21 cellular contexts compared by ENCODE assay signal in genomic region chr10:88953662-88954061, GRCh38. TPM values are rescaled to one million over a fixed set of nuclear protein-coding genes. Genes with fewer than 3 reads are reported as not detected.
A peak's percentile ranks its signal among the peaks of the same experiment; 100 is the strongest.
DNase-seq lines count a peak whose midpoint lies in the region; ATAC-seq and TF ChIP-seq lines count a peak whose summit lies in the region.
"Had no signal": no experiment of that assay in that cellular context is flagged by ENCODE, and none has a peak within 500 bp of the region (broad histone marks: within the 10 kb centered on the region; RNA-seq: fewer than 3 reads in every experiment).

No MANE protein-coding gene starts in this region.

- H3K4me1 Mint-ChIP-seq in activated CD4-positive, alpha-beta memory T cell treated with anti-CD3 and anti-CD28 coated beads, Interleukin-2, amount 10 ng/mL, durations not matched to agents 7 days and 5 days = no peaks in the 10 kb centered on the region

- 68% methylated on average over 5 of the region's 5 CpGs for WGBS in esophagus muscularis mucosa
- 70 to 81% (median 77%) methylated on average over 5 of the region's 5 CpGs for WGBS in ovary, 3 donors

- H3K9me3 ChIP-seq in esophagus muscularis mucosa (no peaks in the 10 kb centered on the region), ovary (no peaks in the 10 kb centered on the region), upper lobe of right lung (no peaks in the 10 kb centered on the region)
- H3K9me3 ChIP-seq: BE2C had no signal

- POLR2A ChIA-PET in activated CD4-positive, alpha-beta memory T cell treated with anti-CD3 and anti-CD28 coated beads, Interleukin-2, amount 10 ng/mL, durations not matched to agents 7 days and 5 days (lab: Charles Lee) = no interaction called here

- no peaks in the 10 kb centered on the region for H3K9me3 Mint-ChIP-seq in activated CD4-positive, alpha-beta memory T cell treated with anti-CD3 and anti-CD28 coated beads, Interleukin-2, amount 10 ng/mL, durations not matched to agents 7 days and 5 days
- H3K9me3 Mint-ChIP-seq: activated naive CD4-positive, alpha-beta T cell treated with anti-CD3 and anti-CD28 coated beads, Interleukin-2, amount 10 ng/mL, durations not matched to agents 7 days and 5 days; effector memory CD8-positive, alpha-beta T cell had no signal

- H3K4me3 ChIP-seq in esophagus muscularis mucosa (peak overlapping the region; percentile 54 to 70 (median 64)), ovary (no peak overlapping the region), upper lobe of right lung (no peak overlapping the region)
- H3K4me3 ChIP-seq: lung had no signal

- TF ChIP-seq EP300 in esophagus muscularis mucosa (IDR thresholded peaks at IDR 0.05) (no peak), ovary (IDR thresholded peaks at IDR 0.05) (no peak)

- H3K27ac ChIP-seq in esophagus muscularis mucosa (replicated peaks in 1 of 4) (peak overlapping the region; percentile 91 to 96 (median 94)), ovary (peak overlapping the region; percentile 24 to 70), upper lobe of right lung (peak overlapping the region; percentile 3)

- ATAC-seq in upper lobe of right lung = no peak
- ATAC-seq: effector memory CD8-positive, alpha-beta T cell; naive thymus-derived CD4-positive, alpha-beta T cell; Right ventricle myocardium inferior had no signal

- no peaks in the 10 kb centered on the region for H3K36me3 Mint-ChIP-seq in activated CD4-positive, alpha-beta memory T cell treated with anti-CD3 and anti-CD28 coated beads, Interleukin-2, amount 10 ng/mL, durations not matched to agents 7 days and 5 days (ENCODE audit: low read depth)

- H3K27ac Mint-ChIP-seq in activated CD4-positive, alpha-beta memory T cell treated with anti-CD3 and anti-CD28 coated beads, Interleukin-2, amount 10 ng/mL, durations not matched to agents 7 days and 5 days = no peak overlapping the region
- H3K27ac Mint-ChIP-seq: activated naive CD4-positive, alpha-beta T cell treated with anti-CD3 and anti-CD28 coated beads, Interleukin-2, amount 10 ng/mL, durations not matched to agents 7 days and 5 days; effector memory CD8-positive, alpha-beta T cell; naive thymus-derived CD4-positive, alpha-beta T cell; progenitor cell of endocrine pancreas had no signal

- TF ChIP-seq CTCF in esophagus muscularis mucosa (IDR thresholded peaks at IDR 0.05) (no peak), ovary (IDR thresholded peaks at IDR 0.05) (no peak), upper lobe of right lung (IDR thresholded peaks at IDR 0.05) (no peak)

- DNase-seq in NOMO-1 treated with DMSO at 0.1 percent for 48 hours (lab: John Stamatoyannopoulos, UW; ENCODE audit: unreplicated experiment) (peak; percentile 16), NOMO-1 treated with dmso at 0.1 percent for 144 hours (lab: John Stamatoyannopoulos, UW; ENCODE audit: unreplicated experiment) (no peak), esophagus muscularis mucosa (ENCODE audit: extremely low spot score) (no peak), ovary (no peak), upper lobe of right lung (no peak), NCI-H446 treated with DMSO at 0.1 percent for 48 hours (lab: John Stamatoyannopoulos, UW) (no peak)
- no peak for DNase-seq in activated CD4-positive, alpha-beta memory T cell treated with anti-CD3 and anti-CD28 coated beads, Interleukin-2, amount 10 ng/mL, durations not matched to agents 7 days and 5 days
- no peak for DNase-seq in activated effector memory CD4-positive, alpha-beta T cell treated with anti-CD3 and anti-CD28 coated beads, Interleukin-2, amount 50 U/mL, for 16 hours
- DNase-seq: 8988T; activated CD4-positive, alpha-beta T cell treated with anti-CD3 and anti-CD28 coated beads, Interleukin-2, amount 50 U/mL, for 48 hours; activated naive CD4-positive, alpha-beta T cell treated with anti-CD3 and anti-CD28 coated beads, Interleukin-2, amount 10 ng/mL, durations not matched to agents 7 days and 5 days; BE2C; effector memory CD8-positive, alpha-beta T cell; EL; islet precursor cell; naive thymus-derived CD4-positive, alpha-beta T cell; NCI-H1105; NCI-H526 treated with DMSO at 0.1 percent for 48 hours had no signal

- intact Hi-C loops in esophagus muscularis mucosa (cut with DNase I) (loop anchor here (2.0 kb wide), 1 partner anchor 19 kb away; no protein-coding TSS in a partner anchor), ovary (cut with DNase I) (no loop called here), upper lobe of right lung (cut with DNase I) (no loop called here)

- H3K4me1 ChIP-seq in esophagus muscularis mucosa (peaks cover 11 to 41% (median 37%) of the 10 kb centered on the region in 4 donors), ovary (ENCODE audit: insufficient read depth) (peaks cover 11% of the 10 kb centered on the region), upper lobe of right lung (no peaks in the 10 kb centered on the region)

- no peak for TF ChIP-seq POLR2A in esophagus muscularis mucosa (IDR thresholded peaks at IDR 0.05; ENCODE audit: low read depth)
- no peak for TF ChIP-seq POLR2A in ovary (IDR thresholded peaks at IDR 0.05)

- H3K27me3 Mint-ChIP-seq in activated CD4-positive, alpha-beta memory T cell treated with anti-CD3 and anti-CD28 coated beads, Interleukin-2, amount 10 ng/mL, durations not matched to agents 7 days and 5 days = no peaks in the 10 kb centered on the region
- H3K27me3 Mint-ChIP-seq: activated naive CD4-positive, alpha-beta T cell treated with anti-CD3 and anti-CD28 coated beads, Interleukin-2, amount 10 ng/mL, durations not matched to agents 7 days and 5 days; effector memory CD8-positive, alpha-beta T cell; naive thymus-derived CD4-positive, alpha-beta T cell had no signal

- no peaks in the 10 kb centered on the region for H3K27me3 ChIP-seq in esophagus muscularis mucosa
- H3K27me3 ChIP-seq in ovary = no peaks in the 10 kb centered on the region
- no peaks in the 10 kb centered on the region for H3K27me3 ChIP-seq in upper lobe of right lung
- H3K27me3 ChIP-seq: BE2C had no signal

- no peak overlapping the region for H3K4me3 Mint-ChIP-seq in activated CD4-positive, alpha-beta memory T cell treated with anti-CD3 and anti-CD28 coated beads, Interleukin-2, amount 10 ng/mL, durations not matched to agents 7 days and 5 days
- H3K4me3 Mint-ChIP-seq: activated naive CD4-positive, alpha-beta T cell treated with anti-CD3 and anti-CD28 coated beads, Interleukin-2, amount 10 ng/mL, durations not matched to agents 7 days and 5 days; effector memory CD8-positive, alpha-beta T cell; naive thymus-derived CD4-positive, alpha-beta T cell had no signal

- H3K36me3 ChIP-seq in esophagus muscularis mucosa (peaks cover 0 to 3% (median 1%) of the 10 kb centered on the region in 4 donors), ovary (no peaks in the 10 kb centered on the region), upper lobe of right lung (no peaks in the 10 kb centered on the region)
- H3K36me3 ChIP-seq: BE2C had no signal

- CTCF ChIA-PET in activated CD4-positive, alpha-beta memory T cell treated with anti-CD3 and anti-CD28 coated beads, Interleukin-2, amount 10 ng/mL, durations not matched to agents 7 days and 5 days (lab: Charles Lee) = no interaction called here

RNA-seq across cellular contexts. Expression of gene ACTA2, which starts 1.1 kb away (rescaled TPM):
- total RNA-seq in esophagus muscularis mucosa = 1,000 to 10,000 TPM; 6,391 to 8,723 (median 8,539) TPM
- 1,000 to 10,000 TPM in 2 of 7 donors, 100 to 1,000 TPM in 5; 154 to 1,797 (median 461) TPM for total RNA-seq in ovary
- polyA plus RNA-seq in ovary = 1,000 to 10,000 TPM in 1 of 2 donors, 100 to 1,000 TPM in 1; 777 to 5,219 TPM
- 478 TPM for total RNA-seq in upper lobe of right lung
- 10 to 100 TPM; 14.7 to 15.5 TPM for total RNA-seq in activated CD4-positive, alpha-beta memory T cell treated with anti-CD3 and anti-CD28 coated beads, Interleukin-2, amount 10 ng/mL, durations not matched to agents 7 days and 5 days

RNA-seq across cellular contexts. Expression of gene FAS, which starts 36.9 kb away (rescaled TPM):
- total RNA-seq in esophagus muscularis mucosa (10 to 100 TPM; 16.6 to 27.5 (median 18.7) TPM), ovary (10 to 100 TPM; 41.4 to 75.9 (median 46.5) TPM), upper lobe of right lung (41.2 TPM)
- 10 to 100 TPM; 33.1 to 35.0 TPM for polyA plus RNA-seq in ovary
- total RNA-seq in activated CD4-positive, alpha-beta memory T cell treated with anti-CD3 and anti-CD28 coated beads, Interleukin-2, amount 10 ng/mL, durations not matched to agents 7 days and 5 days = 10 to 100 TPM; 91.1 to 96.4 TPM

Comparison
In these comparisons a context has a peak if more than half of its experiments do, and no peak if none do; other contexts are left out.
1. H3K27ac ChIP-seq: peak in every context shown above with its lines; median percentile 94 in esophagus muscularis mucosa; 47 in ovary; 3 in upper lobe of right lung.
2. H3K4me3 ChIP-seq: peak in esophagus muscularis mucosa (4 of 4); none in ovary (single experiment) and upper lobe of right lung (single experiment).
3. RNA of gene ACTA2, which starts 1.1 kb away (total RNA-seq): 6,391 to 8,723 TPM in esophagus muscularis mucosa, 478 TPM in upper lobe of right lung (single experiment) and 154 to 1,797 TPM in ovary; 14.7 to 15.5 TPM in activated CD4-positive, alpha-beta memory T cell treated with anti-CD3 and anti-CD28 coated beads, Interleukin-2, amount 10 ng/mL, durations not matched to agents 7 days and 5 days; every median in the first group is over 4 times any median in the second.